ENCODE assay signal across 8 cellular contexts in the genomic region with DNA sequence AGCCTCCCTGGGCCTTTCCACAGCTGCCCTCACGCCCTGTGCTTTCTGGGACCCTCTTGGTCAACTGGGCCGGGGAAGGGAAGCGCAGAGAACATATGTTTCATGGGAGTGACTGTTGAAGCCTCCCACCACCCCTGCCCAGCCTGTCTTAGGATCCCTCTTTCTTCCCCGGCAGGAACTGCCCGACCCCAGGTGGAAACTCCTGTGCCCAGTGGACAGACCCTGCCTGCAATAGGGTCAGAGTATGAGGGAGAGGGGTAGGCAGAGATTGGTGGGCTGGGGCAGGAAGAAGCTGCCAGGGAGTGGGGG. TPM values are rescaled to one million over a fixed set of nuclear protein-coding genes. Genes with fewer than 3 reads are reported as not detected.
DNase-seq lines count a peak whose midpoint lies in the region; ATAC-seq, FAIRE-seq and TF ChIP-seq lines count a peak whose summit lies in the region.

No MANE protein-coding gene starts in this region.

- dilution Hi-C loops in endothelial cell of umbilical vein (cut with MboI; ENCODE audit: extremely low pct_ligation_motif_present, low sequenced_read_pairs), result no loop called here

- no peaks in the 10 kb centered on the region for H3K27me3 ChIP-seq in BLaER1 treated with 17β-estradiol and CSF1 and Interleukin-3, amounts not matched to agents 10 nM and 100 nM
- no peaks in the 10 kb centered on the region for H3K27me3 ChIP-seq in PC-9 (ENCODE audit: insufficient read depth, low read depth)
- H3K27me3 ChIP-seq in endothelial cell of umbilical vein (ENCODE audit: control insufficient read depth in 2 of 2, insufficient read depth in 2 of 2, low read length in 2 of 2), result no peaks in the 10 kb centered on the region
- H3K27me3 ChIP-seq in ovary, result no peaks in the 10 kb centered on the region

- POLR2A ChIA-PET in PC-9 (lab: Charles Lee; ENCODE audit: unreplicated experiment) (interaction anchor here (0.6 to 2.8 kb wide), 8 partner anchors 10 to 164 kb away, joined by 3 to 100 read pairs (median 12); partner anchors contain the start of genes HEXIM1 and HEXIM2), endothelial cell of umbilical vein (lab: Charles Lee) (interaction anchor here (2.7 kb wide), 1 partner anchor 24 kb away, joined by 10 read pairs; the partner anchor contains the start of gene HEXIM1)

- DNase-seq in PC-9, result no peak
- no peak for DNase-seq in endothelial cell of umbilical vein (ENCODE audit: low read depth, low spot score)
- DNase-seq in ovary, result no peak
- no peak for DNase-seq in stimulated activated CD4-positive, alpha-beta T cell treated with anti-CD3 and anti-CD28 coated beads, Interleukin-4, amount 100 ng/mL, for 24 hours
- no peak for DNase-seq in omental fat pad (ENCODE audit: low spot score)
- DNase-seq in NK-92 treated with Interleukin-12 subunit alpha and Interleukin-12 subunit beta, amount 100 ng/mL, for 24 hours (lab: John Stamatoyannopoulos, UW), result no peak

- intact Hi-C loops in PC-9 (cut with micrococcal nuclease; ENCODE audit: unreplicated experiment) (loop anchor here (1.0 kb wide), 1 partner anchor 24 kb away; the partner anchor contains the start of gene HEXIM1), endothelial cell of umbilical vein (cut with micrococcal nuclease) (no loop called here), ovary (cut with DNase I) (no loop called here)

- H3K9me3 ChIP-seq in BLaER1 treated with 17β-estradiol and CSF1 and Interleukin-3, amounts not matched to agents 10 nM and 100 nM (replicated peaks in 1 of 11), result no peaks in the 10 kb centered on the region
- H3K9me3 ChIP-seq in PC-9 (ENCODE audit: insufficient read depth, low read depth), result no peaks in the 10 kb centered on the region
- no peaks in the 10 kb centered on the region for H3K9me3 ChIP-seq in endothelial cell of umbilical vein (replicated peaks; ENCODE audit: control insufficient read depth, insufficient read depth, low read length)
- no peaks in the 10 kb centered on the region for H3K9me3 ChIP-seq in ovary

- H3K4me3 ChIP-seq in BLaER1 treated with 17β-estradiol and CSF1 and Interleukin-3, amounts not matched to agents 10 nM and 100 nM, result peak overlapping the region in 7 of 10 experiments; percentile 0 to 62 (median 39); a peak in 7 of 20 replicates
- peak overlapping the region; percentile 60 for H3K4me3 ChIP-seq in PC-9
- H3K4me3 ChIP-seq in endothelial cell of umbilical vein (replicated peaks in 1 of 3; ENCODE audit: insufficient read depth in 1 of 3, low read depth in 1 of 3, low read length in 3 of 3), result no peak overlapping the region
- H3K4me3 ChIP-seq in ovary, result peak overlapping the region; percentile 20

- peak overlapping the region; percentile 68 to 91 (median 82); a peak in 21 of 22 replicates for H3K27ac ChIP-seq in BLaER1 treated with 17β-estradiol and CSF1 and Interleukin-3, amounts not matched to agents 10 nM and 100 nM
- H3K27ac ChIP-seq in PC-9, result peak overlapping the region; percentile 95
- no peak overlapping the region for H3K27ac ChIP-seq in endothelial cell of umbilical vein (ENCODE audit: insufficient read depth, low read depth, low read length)
- no peak overlapping the region for H3K27ac ChIP-seq in ovary

- no peak for TF ChIP-seq EP300 in ovary (IDR thresholded peaks at IDR 0.05)

- CTCF ChIA-PET in PC-9 (lab: Charles Lee) (interaction anchor here (0.8 to 2.9 kb wide), 3 partner anchors 22 to 37 kb away, joined by 8 to 32 read pairs (median 12); partner anchors contain the start of gene ACBD4), endothelial cell of umbilical vein (lab: Charles Lee) (interaction anchor here (1.8 to 4.1 kb wide), 3 partner anchors 11 to 37 kb away, joined by 6 to 34 read pairs (median 11); partner anchors contain the start of gene ACBD4)

- H3K79me2 ChIP-seq in PC-9 (ENCODE audit: low read depth), result peaks cover 18% of the 10 kb centered on the region
- no peaks in the 10 kb centered on the region for H3K79me2 ChIP-seq in endothelial cell of umbilical vein (ENCODE audit: control insufficient read depth, insufficient read depth, low read length)

- no peak for FAIRE-seq in endothelial cell of umbilical vein (lab: Jason Lieb, UNC)

- H2AFZ ChIP-seq in PC-9, result no peak overlapping the region
- peak overlapping the region; percentile 75 for H2AFZ ChIP-seq in endothelial cell of umbilical vein (ENCODE audit: low read depth, low read length)

- ATAC-seq in HG03571 (IDR thresholded peaks at IDR 0.05; ENCODE audit: unreplicated experiment), result no peak
- ATAC-seq in omental fat pad (ENCODE audit: low FRiP score), result no peak

- H3K4me2 ChIP-seq in BLaER1 treated with 17β-estradiol and CSF1 and Interleukin-3, amounts not matched to agents 10 nM and 100 nM, result peak overlapping the region; percentile 73 to 95 (median 89)
- peak overlapping the region; percentile 94 for H3K4me2 ChIP-seq in PC-9
- H3K4me2 ChIP-seq in endothelial cell of umbilical vein (ENCODE audit: insufficient read depth, low read length), result no peak overlapping the region

- H3K9me2 ChIP-seq in PC-9 (ENCODE audit: insufficient read depth), result no peaks in the 10 kb centered on the region

- H3F3A ChIP-seq in PC-9 (ENCODE audit: insufficient read depth, low read depth), result peaks cover 92% of the 10 kb centered on the region

- TF ChIP-seq POLR2A in endothelial cell of umbilical vein (IDR thresholded peaks at IDR 0.05; ENCODE audit: low read depth, low read length), result no peak
- TF ChIP-seq POLR2A in ovary (IDR thresholded peaks at IDR 0.05), result no peak

- H4K20me1 ChIP-seq in BLaER1 treated with 17β-estradiol and CSF1 and Interleukin-3, amounts not matched to agents 10 nM and 100 nM, result no peaks in the 10 kb centered on the region
- H4K20me1 ChIP-seq in PC-9 (ENCODE audit: insufficient read depth), result no peaks in the 10 kb centered on the region
- H4K20me1 ChIP-seq in endothelial cell of umbilical vein (replicated peaks; ENCODE audit: control insufficient read depth, extremely low read depth, insufficient read depth, low read length), result no peaks in the 10 kb centered on the region

- BruUV-seq in PC-9 (replicated peaks; lab: Mats Ljungman, UMichigan), result no TSS peak
- BruUV-seq in endothelial cell of umbilical vein (replicated peaks; lab: Mats Ljungman, UMichigan), result no TSS peak

- H3K9ac ChIP-seq in BLaER1 treated with 17β-estradiol and CSF1 and Interleukin-3, amounts not matched to agents 10 nM and 100 nM, result peak overlapping the region; percentile 60 to 81 (median 74); a peak in 21 of 22 replicates
- no peak overlapping the region for H3K9ac ChIP-seq in endothelial cell of umbilical vein (replicated peaks; ENCODE audit: extremely low read depth, insufficient read depth, low read length)

- H3K9me1 ChIP-seq in endothelial cell of umbilical vein (replicated peaks; ENCODE audit: control insufficient read depth, extremely low read depth, insufficient read depth, low read length), result no peaks in the 10 kb centered on the region

- peaks cover 0 to 11% (median 3%) of the 10 kb centered on the region in 11 experiments; a peak in 4 of 22 replicates for H3K36me3 ChIP-seq in BLaER1 treated with 17β-estradiol and CSF1 and Interleukin-3, amounts not matched to agents 10 nM and 100 nM
- H3K36me3 ChIP-seq in PC-9 (ENCODE audit: low read depth) (no peaks in the 10 kb centered on the region; the same call in 1 of the 2 replicates), endothelial cell of umbilical vein (ENCODE audit: control insufficient read depth in 2 of 2, extremely low read depth in 1 of 2, insufficient read depth in 2 of 2, low read length in 2 of 2) (no peaks in the 10 kb centered on the region), ovary (no peaks in the 10 kb centered on the region)

- 67 to 71% (median 69%) methylated on average over 5 of the region's 5 CpGs for WGBS in ovary, 3 donors

- peaks cover 49 to 98% (median 67%) of the 10 kb centered on the region in 10 experiments for H3K4me1 ChIP-seq in BLaER1 treated with 17β-estradiol and CSF1 and Interleukin-3, amounts not matched to agents 10 nM and 100 nM
- H3K4me1 ChIP-seq in PC-9 (replicated peaks; ENCODE audit: insufficient read depth), result peaks cover 93% of the 10 kb centered on the region
- peaks cover 14% of the 10 kb centered on the region for H3K4me1 ChIP-seq in endothelial cell of umbilical vein (ENCODE audit: control insufficient read depth, extremely low read depth, insufficient read depth, low read length)
- H3K4me1 ChIP-seq in ovary (ENCODE audit: insufficient read depth), result peaks cover 15% of the 10 kb centered on the region

- TF ChIP-seq CTCF in PC-9 (conservative IDR thresholded peaks at IDR 0.05) (no peak), endothelial cell of umbilical vein (IDR thresholded peaks at IDR 0.05; ENCODE audit: extremely low read depth in 1 of 2, insufficient read depth in 1 of 2, low read depth in 1 of 2, low read length in 2 of 2) (no peak), ovary (IDR thresholded peaks at IDR 0.05) (no peak), omental fat pad (IDR thresholded peaks at IDR 0.05) (no peak)

RNA-seq across cellular contexts. Expression of gene HEXIM2, which starts 10.5 kb away (rescaled TPM):
- total RNA-seq in PC-9 (2021) (22.4 and 32.2 TPM in 2 replicates), endothelial cell of umbilical vein (3.8 and 4.3 TPM in 2 replicates), ovary (1 to 10 TPM; 3.4 to 9.1 (median 5.5) TPM), omental fat pad (1 to 10 TPM; 1.4 to 9.3 (median 3.9) TPM)
- polyA plus RNA-seq in endothelial cell of umbilical vein (2.9 and 3.7 TPM in 2 replicates), ovary (1 to 10 TPM; 1.7 to 8.9 TPM)
- polyA plus RNA-seq in endothelial cell of umbilical vein (2011; cell fraction: cytosol; rRNA removed), result 2.9 and 3.4 TPM in 2 replicates
- polyA plus RNA-seq in endothelial cell of umbilical vein (2011; cell fraction: nucleus; rRNA removed), result 2.9 and 3.1 TPM in 2 replicates
- 3.1 TPM in 2 replicates for polyA plus RNA-seq in endothelial cell of umbilical vein (2012)
- polyA minus RNA-seq in endothelial cell of umbilical vein, result 0.92 and 1.4 TPM in 2 replicates
- 8.0 TPM for polyA minus RNA-seq in endothelial cell of umbilical vein (2011; cell fraction: cytosol; rRNA and poly(A)+ RNA removed)
- 0.58 and 0.96 TPM in 2 replicates for polyA minus RNA-seq in endothelial cell of umbilical vein (2011; cell fraction: nucleus; rRNA and poly(A)+ RNA removed)

RNA-seq across cellular contexts. Expression of gene HEXIM1, which starts 23.9 kb away (rescaled TPM):
- total RNA-seq in PC-9 (2021) (49.3 and 64.9 TPM in 2 replicates), endothelial cell of umbilical vein (20.0 and 20.6 TPM in 2 replicates), ovary (10 to 100 TPM; 17.0 to 37.8 (median 27.9) TPM), omental fat pad (10 to 100 TPM; 21.9 to 31.0 (median 24.3) TPM)
- polyA plus RNA-seq in endothelial cell of umbilical vein (5.0 and 7.0 TPM in 2 replicates), ovary (10 to 100 TPM; 14.4 to 26.9 TPM)
- 8.9 and 10.3 TPM in 2 replicates for polyA plus RNA-seq in endothelial cell of umbilical vein (2011; cell fraction: cytosol; rRNA removed)
- polyA plus RNA-seq in endothelial cell of umbilical vein (2011; cell fraction: nucleus; rRNA removed), result 8.1 and 8.9 TPM in 2 replicates
- 11.3 and 14.3 TPM in 2 replicates for polyA plus RNA-seq in endothelial cell of umbilical vein (2012)
- 3.7 and 5.7 TPM in 2 replicates for polyA minus RNA-seq in endothelial cell of umbilical vein
- 12.7 TPM for polyA minus RNA-seq in endothelial cell of umbilical vein (2011; cell fraction: cytosol; rRNA and poly(A)+ RNA removed)
- polyA minus RNA-seq in endothelial cell of umbilical vein (2011; cell fraction: nucleus; rRNA and poly(A)+ RNA removed), result 3.8 and 4.3 TPM in 2 replicates

RNA-seq across cellular contexts. Expression of gene ACBD4, which starts 36.7 kb away (rescaled TPM):
- total RNA-seq in PC-9 (2021) (14.6 and 19.5 TPM in 2 replicates), endothelial cell of umbilical vein (6.7 and 7.5 TPM in 2 replicates), ovary (10 to 100 TPM; 12.4 to 24.0 (median 18.5) TPM), omental fat pad (10 to 100 TPM in 2 of 4 donors, 1 to 10 TPM in 2; 6.4 to 23.2 (median 8.5) TPM)
- polyA plus RNA-seq in endothelial cell of umbilical vein (4.5 and 4.7 TPM in 2 replicates), ovary (10 to 100 TPM; 11.0 to 24.5 TPM)
- polyA plus RNA-seq in endothelial cell of umbilical vein (2011; cell fraction: cytosol; rRNA removed), result 2.6 and 3.8 TPM in 2 replicates
- polyA plus RNA-seq in endothelial cell of umbilical vein (2011; cell fraction: nucleus; rRNA removed), result 13.7 and 19.5 TPM in 2 replicates
- polyA plus RNA-seq in endothelial cell of umbilical vein (2012), result 3.1 and 6.8 TPM in 2 replicates
- 3.7 and 5.2 TPM in 2 replicates for polyA minus RNA-seq in endothelial cell of umbilical vein
- 4.2 TPM for polyA minus RNA-seq in endothelial cell of umbilical vein (2011; cell fraction: cytosol; rRNA and poly(A)+ RNA removed)
- polyA minus RNA-seq in endothelial cell of umbilical vein (2011; cell fraction: nucleus; rRNA and poly(A)+ RNA removed), result 5.5 and 7.2 TPM in 2 replicates

RNA-seq across cellular contexts. Expression of gene PLCD3, which starts 39.9 kb away (rescaled TPM):
- total RNA-seq in PC-9 (2021) (92.4 and 138 TPM in 2 replicates), endothelial cell of umbilical vein (35.0 and 43.1 TPM in 2 replicates), ovary (100 to 1,000 TPM in 2 of 7 donors, 10 to 100 TPM in 5; 33.0 to 166 (median 84.9) TPM), omental fat pad (10 to 100 TPM; 35.4 to 68.4 (median 44.2) TPM)
- polyA plus RNA-seq in endothelial cell of umbilical vein (30.4 and 42.0 TPM in 2 replicates), ovary (10 to 100 TPM; 12.1 to 59.3 TPM)
- polyA plus RNA-seq in endothelial cell of umbilical vein (2011; cell fraction: cytosol; rRNA removed), result 25.0 and 32.8 TPM in 2 replicates
- polyA plus RNA-seq in endothelial cell of umbilical vein (2011; cell fraction: nucleus; rRNA removed), result 21.4 and 26.3 TPM in 2 replicates
- 33.1 and 40.7 TPM in 2 replicates for polyA plus RNA-seq in endothelial cell of umbilical vein (2012)
- 22.5 and 38.7 TPM in 2 replicates for polyA minus RNA-seq in endothelial cell of umbilical vein
- 81.3 TPM for polyA minus RNA-seq in endothelial cell of umbilical vein (2011; cell fraction: cytosol; rRNA and poly(A)+ RNA removed)
- 7.3 and 14.1 TPM in 2 replicates for polyA minus RNA-seq in endothelial cell of umbilical vein (2011; cell fraction: nucleus; rRNA and poly(A)+ RNA removed)

RNA-seq across cellular contexts. Expression of gene FMNL1, which starts 49.5 kb away (rescaled TPM):
- total RNA-seq in PC-9 (2021), result 12.9 and 18.7 TPM in 2 replicates
- 1.6 and 1.7 TPM in 2 replicates for total RNA-seq in endothelial cell of umbilical vein
- 0.30 and 0.95 TPM in 2 replicates for polyA plus RNA-seq in endothelial cell of umbilical vein
- polyA plus RNA-seq in endothelial cell of umbilical vein (2011; cell fraction: cytosol; rRNA removed), result 0.53 and 0.79 TPM in 2 replicates
- 3.0 TPM in 2 replicates for polyA plus RNA-seq in endothelial cell of umbilical vein (2011; cell fraction: nucleus; rRNA removed)
- polyA plus RNA-seq in endothelial cell of umbilical vein (2012), result 1.4 and 4.0 TPM in 2 replicates
- polyA minus RNA-seq in endothelial cell of umbilical vein, result 1.1 TPM in 2 replicates
- polyA minus RNA-seq in endothelial cell of umbilical vein (2011; cell fraction: cytosol; rRNA and poly(A)+ RNA removed), result 11.8 TPM
- polyA minus RNA-seq in endothelial cell of umbilical vein (2011; cell fraction: nucleus; rRNA and poly(A)+ RNA removed), result 1.0 and 1.3 TPM in 2 replicates
- 10 to 100 TPM in 2 of 7 donors, 1 to 10 TPM in 5; 3.7 to 24.0 (median 6.1) TPM for total RNA-seq in ovary
- 1 to 10 TPM; 2.1 to 7.1 TPM for polyA plus RNA-seq in ovary
- total RNA-seq in omental fat pad, result 10 to 100 TPM; 19.7 to 56.4 (median 38.8) TPM

Comparison
In these comparisons a context has a peak if more than half of its experiments do, and no peak if none do; other contexts are left out.
1. H3K27ac ChIP-seq: peak in BLaER1 treated with 17β-estradiol and CSF1 and Interleukin-3, amounts not matched to agents 10 nM and 100 nM (11 of 11) and PC-9 (single experiment); none in endothelial cell of umbilical vein (single experiment) and ovary (0 of 2).
2. H3K4me3 ChIP-seq: peak in BLaER1 treated with 17β-estradiol and CSF1 and Interleukin-3, amounts not matched to agents 10 nM and 100 nM (7 of 10), PC-9 (single experiment) and ovary (single experiment); none in endothelial cell of umbilical vein (0 of 3).